ENCODE assay signal across 25 cellular contexts in the genomic region with DNA sequence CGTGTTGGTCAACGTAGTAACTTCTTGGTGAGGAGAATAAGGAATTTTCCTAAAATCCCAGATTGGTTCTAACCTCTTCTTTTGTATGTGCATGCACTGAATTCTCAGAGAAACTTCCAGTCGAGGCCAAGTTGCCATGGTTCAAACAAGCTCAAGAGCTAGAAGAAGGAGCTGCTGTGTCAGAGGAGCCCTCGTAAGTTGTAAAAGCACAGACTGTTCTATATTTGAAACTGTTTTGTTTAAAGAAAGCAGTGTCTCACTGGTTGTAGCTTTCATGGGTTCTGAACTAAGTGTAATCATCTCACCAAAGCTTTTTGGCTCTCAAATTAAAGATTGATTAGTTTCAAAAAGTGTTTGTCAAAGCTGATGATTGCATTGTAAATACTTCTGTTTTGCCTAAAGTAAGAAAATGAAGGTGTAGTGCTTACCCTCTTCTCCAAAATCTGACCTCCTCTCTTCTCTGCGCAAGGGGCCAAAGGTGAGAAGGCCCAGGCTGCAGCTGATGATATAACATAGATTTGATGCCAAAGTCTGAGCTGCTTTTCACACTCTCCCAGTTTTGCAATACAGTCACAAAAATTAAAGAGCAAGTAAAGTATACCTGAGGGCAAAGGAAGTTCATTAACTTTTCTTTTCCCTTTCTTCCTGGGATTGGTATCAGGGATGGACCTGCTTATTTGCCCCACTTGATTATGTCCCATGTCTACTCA.
DNase-seq lines count a peak whose midpoint lies in the region; ATAC-seq and TF ChIP-seq lines count a peak whose summit lies in the region.
"Had no signal": no experiment of that assay in that cellular context is flagged by ENCODE, and none has a peak within 500 bp of the region (broad histone marks: within the 10 kb centered on the region; RNA-seq: fewer than 3 reads in every experiment).

No MANE protein-coding gene starts in this region.

- DNase-seq in right cardiac atrium, result no peak
- no peak for DNase-seq in Right ventricle myocardium inferior (ENCODE audit: missing footprints)
- no peak for DNase-seq in left lung
- DNase-seq in sigmoid colon, result peak; percentile 79
- DNase-seq in uterus, result no peak
- no peak for DNase-seq in T-helper 9 cell
- DNase-seq: activated CD4-positive, alpha-beta T cell treated with anti-CD3 and anti-CD28 coated beads, Interleukin-2, amount 10 ng/mL, durations not matched to agents 24 days and 14 days; activated naive CD4-positive, alpha-beta T cell treated with Interleukin-2 at 50 U/mL for 16 hours; activated T-cell treated with anti-CD3 and anti-CD28 coated beads, Interleukin-2, amount 50 U/mL, for 48 hours; cortex of kidney; DMS53; GOT3; naive B cell; NCI-H1694 treated with DMSO at 0.1 percent for 48 hours; NCI-H2171; NCI-H524 treated with DMSO at 0.1 percent for 48 hours; retina; RPMI8226; stimulated activated CD4-positive, alpha-beta T cell treated with anti-CD3 and anti-CD28 coated beads, Interleukin-15, amount 100 ng/mL, for 24 hours; T-helper 17 cell had no signal

- H3K36me3 ChIP-seq in left lung (no peaks in the 10 kb centered on the region), sigmoid colon (no peaks in the 10 kb centered on the region), uterus (no peaks in the 10 kb centered on the region)
- H3K36me3 ChIP-seq: breast epithelium had no signal

- TF ChIP-seq CTCF in left lung (IDR thresholded peaks at IDR 0.05), result no peak
- TF ChIP-seq CTCF in sigmoid colon (IDR thresholded peaks at IDR 0.05), result no peak
- no peak for TF ChIP-seq CTCF in uterus (IDR thresholded peaks at IDR 0.05)

- H3K27ac ChIP-seq in right cardiac atrium (ENCODE audit: low read length) (peak overlapping the region; percentile 2), left lung (no peak overlapping the region), sigmoid colon (peak overlapping the region; percentile 68 to 76 (median 72)), uterus (peak overlapping the region; percentile 47 to 58)
- H3K27ac ChIP-seq: A549, breast epithelium, SK-N-MC had no signal

- H3K4me1 ChIP-seq in right cardiac atrium (ENCODE audit: control insufficient read depth, insufficient read depth, low read length), result peaks cover 2% of the 10 kb centered on the region
- no peaks in the 10 kb centered on the region for H3K4me1 ChIP-seq in left lung
- H3K4me1 ChIP-seq in sigmoid colon, result peaks cover 0 to 32% (median 20%) of the 10 kb centered on the region in 4 donors
- no peaks in the 10 kb centered on the region for H3K4me1 ChIP-seq in uterus
- H3K4me1 ChIP-seq: A549, breast epithelium had no signal

- peak in 1 of 2 donors; percentile 67 for ATAC-seq in right cardiac atrium
- ATAC-seq in Right ventricle myocardium inferior, result no peak
- ATAC-seq in left lung, result peak; percentile 47
- ATAC-seq in GM19035 (IDR thresholded peaks at IDR 0.05; ENCODE audit: unreplicated experiment), result no peak
- ATAC-seq in GM21526 (IDR thresholded peaks at IDR 0.05; ENCODE audit: low FRiP score, unreplicated experiment), result no peak
- ATAC-seq: A549, T-helper 17 cell had no signal

- H3K27me3 ChIP-seq in right cardiac atrium (ENCODE audit: control insufficient read depth, insufficient read depth) (no peaks in the 10 kb centered on the region), left lung (no peaks in the 10 kb centered on the region), sigmoid colon (no peaks in the 10 kb centered on the region), uterus (no peaks in the 10 kb centered on the region)
- H3K27me3 ChIP-seq: breast epithelium had no signal

- TF ChIP-seq POLR2A in sigmoid colon (IDR thresholded peaks at IDR 0.05) (no peak), uterus (IDR thresholded peaks at IDR 0.05) (no peak)

- WGBS in right cardiac atrium, result 66% methylated on average over 5 of the region's 5 CpGs
- 40 to 69% methylated on average over 5 of the region's 5 CpGs for WGBS in sigmoid colon, 2 donors

- intact Hi-C loops in right cardiac atrium (cut with DNase I) (no loop called here), Right ventricle myocardium inferior (cut with DNase I) (no loop called here), left lung (cut with DNase I) (no loop called here), sigmoid colon (cut with DNase I) (loop anchor here (2.0 to 10.0 kb wide), 4 partner anchors 44 to 430 kb away; no protein-coding TSS in a partner anchor), uterus (cut with DNase I; ENCODE audit: low total_unique reads) (no loop called here)

- H3K4me3 ChIP-seq in right cardiac atrium (ENCODE audit: low read length) (no peak overlapping the region), left lung (no peak overlapping the region), sigmoid colon (no peak overlapping the region), uterus (no peak overlapping the region)
- H3K4me3 ChIP-seq: A549, breast epithelium, SK-N-MC had no signal

- H3K9me3 ChIP-seq in right cardiac atrium (ENCODE audit: control insufficient read depth, low read length), result no peaks in the 10 kb centered on the region
- H3K9me3 ChIP-seq in left lung, result no peaks in the 10 kb centered on the region
- H3K9me3 ChIP-seq in sigmoid colon, result no peaks in the 10 kb centered on the region
- H3K9me3 ChIP-seq in uterus, result no peaks in the 10 kb centered on the region
- H3K9me3 ChIP-seq: A549, breast epithelium had no signal

- peak in 1 of 4 donors; percentile 51 for TF ChIP-seq EP300 in sigmoid colon (IDR thresholded peaks at IDR 0.05)

Comparison
In these comparisons a context has a peak if more than half of its experiments do, and no peak if none do; other contexts are left out.
1. H3K27ac ChIP-seq: peak in right cardiac atrium (single experiment), sigmoid colon (4 of 4) and uterus (2 of 2); none in left lung (0 of 2).